Comparison of ENCODE assay signal across 12 cellular contexts in the genomic region with DNA sequence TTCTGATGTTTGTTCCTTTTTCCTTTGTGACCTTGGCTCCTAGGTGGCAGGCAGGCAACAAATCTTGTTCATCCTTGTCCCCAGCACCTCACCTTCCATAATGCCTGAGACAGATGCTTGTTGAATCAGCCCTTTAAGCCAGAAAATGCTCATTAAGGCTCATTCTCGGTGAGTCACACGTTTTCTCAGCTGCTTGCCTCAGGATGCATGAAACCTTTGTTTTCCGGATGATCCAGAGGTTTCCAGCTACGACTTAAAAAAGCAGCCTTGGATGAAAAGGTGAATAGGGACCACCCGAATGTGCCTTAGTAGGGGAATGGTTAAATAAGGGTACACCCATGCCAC. TPM values are rescaled to one million over a fixed set of nuclear protein-coding genes. Genes with fewer than 3 reads are reported as not detected.
DNase-seq lines count a peak whose midpoint lies in the region; ATAC-seq, FAIRE-seq and TF ChIP-seq lines count a peak whose summit lies in the region.
"Had no signal": no experiment of that assay in that cellular context is flagged by ENCODE, and none has a peak within 500 bp of the region (broad histone marks: within the 10 kb centered on the region; RNA-seq: fewer than 3 reads in every experiment).

No MANE protein-coding gene starts in this region.

- TF ChIP-seq POLR2A in body of pancreas (IDR thresholded peaks at IDR 0.05), result no peak

- DNase-seq in AG20443 (ENCODE audit: low spot score) (peak; percentile 46), HTR-8/SVneo (ENCODE audit: insufficient read length, low spot score) (peak; percentile 24), cerebellar cortex (ENCODE audit: low spot score) (peak; percentile 69), mesendoderm (peak; percentile 73), pancreas (no peak), body of pancreas (no peak)
- no peak for DNase-seq in activated CD8-positive, alpha-beta T cell treated with anti-CD3 and anti-CD28 coated beads, Interleukin-2, amount 10 ng/mL, durations not matched to agents 7 days and 5 days
- DNase-seq: AML-193; NK-92 treated with Interleukin-12 subunit alpha and Interleukin-12 subunit beta, amount 100 ng/mL, for 24 hours; small intestine had no signal

- H3K36me3 Mint-ChIP-seq in activated CD8-positive, alpha-beta T cell treated with anti-CD3 and anti-CD28 coated beads, Interleukin-2, amount 10 ng/mL, durations not matched to agents 7 days and 5 days (ENCODE audit: low read depth), result peaks cover 31% of the 10 kb centered on the region

- H3K18ac ChIP-seq in mesendoderm (ENCODE audit: low read length), result no peak overlapping the region

- H3K56ac ChIP-seq in mesendoderm (ENCODE audit: low read length), result peak overlapping the region; percentile 73

- H3K4me2 ChIP-seq in mesendoderm (ENCODE audit: low read length), result no peak overlapping the region

- POLR2A ChIA-PET in activated CD8-positive, alpha-beta T cell treated with anti-CD3 and anti-CD28 coated beads, Interleukin-2, amount 10 ng/mL, durations not matched to agents 7 days and 5 days (lab: Charles Lee), result no interaction called here

- no peak overlapping the region for H4K8ac ChIP-seq in mesendoderm (ENCODE audit: low read depth, low read length)

- H3K9me3 ChIP-seq in pancreas, result no peaks in the 10 kb centered on the region
- H3K9me3 ChIP-seq in body of pancreas, result no peaks in the 10 kb centered on the region

- H3K27me3 ChIP-seq in mesendoderm (ENCODE audit: insufficient read depth, low read length, poor library complexity) (no peaks in the 10 kb centered on the region), pancreas (no peaks in the 10 kb centered on the region), body of pancreas (no peaks in the 10 kb centered on the region)

- H2AK5ac ChIP-seq in mesendoderm (ENCODE audit: low read length), result no peak overlapping the region

- CTCF ChIA-PET in activated CD8-positive, alpha-beta T cell treated with anti-CD3 and anti-CD28 coated beads, Interleukin-2, amount 10 ng/mL, durations not matched to agents 7 days and 5 days (lab: Charles Lee), result no interaction called here

- H3K4me1 ChIP-seq in mesendoderm (ENCODE audit: control insufficient read depth, low read depth, low read length) (peaks cover 5% of the 10 kb centered on the region), pancreas (peaks cover 6 to 22% (median 18%) of the 10 kb centered on the region in 3 donors), body of pancreas (peaks cover 16% of the 10 kb centered on the region)

- H3K27ac ChIP-seq in mesendoderm (ENCODE audit: low read depth, low read length) (peak overlapping the region; percentile 43), pancreas (no peak overlapping the region), body of pancreas (no peak overlapping the region)

- no peak overlapping the region for H2BK5ac ChIP-seq in mesendoderm (ENCODE audit: low read length)

- H3K27ac Mint-ChIP-seq in activated CD8-positive, alpha-beta T cell treated with anti-CD3 and anti-CD28 coated beads, Interleukin-2, amount 10 ng/mL, durations not matched to agents 7 days and 5 days, result no peak overlapping the region
- H3K27ac Mint-ChIP-seq: T-helper 2 cell treated with Interferon-gamma antibody and Interleukin-4, amounts not matched to agents 5 μg/mL and 100 μg/mL, for 36 hours had no signal

- no peak overlapping the region for H3K23ac ChIP-seq in mesendoderm (ENCODE audit: low read length)

- H3K79me2 ChIP-seq in mesendoderm (ENCODE audit: control insufficient read depth, insufficient read depth, low read length), result no peaks in the 10 kb centered on the region

- H3K36me3 ChIP-seq in mesendoderm (ENCODE audit: control insufficient read depth, insufficient read depth, low read length) (peaks cover 3% of the 10 kb centered on the region), pancreas (peaks cover 0 to 25% (median 19%) of the 10 kb centered on the region in 3 donors), body of pancreas (replicated peaks in 1 of 2; ENCODE audit: insufficient read depth in 1 of 2, low read depth in 2 of 2) (peaks cover 10 to 13% of the 10 kb centered on the region in 2 donors)

- H4K5ac ChIP-seq in mesendoderm (ENCODE audit: low read length), result no peak overlapping the region

- ATAC-seq in HG02885 (IDR thresholded peaks at IDR 0.05; ENCODE audit: poor library complexity, unreplicated experiment) (no peak), pancreas (no peak), body of pancreas (no peak)
- no peak for ATAC-seq in activated CD8-positive, alpha-beta T cell treated with anti-CD3 and anti-CD28 coated beads, Interleukin-2, amount 10 ng/mL, durations not matched to agents 7 days and 5 days

- H3K9ac ChIP-seq in mesendoderm (ENCODE audit: low read length), result no peak overlapping the region

- H3K4ac ChIP-seq in mesendoderm (ENCODE audit: low read depth, low read length), result no peak overlapping the region

- H2BK120ac ChIP-seq in mesendoderm (ENCODE audit: low read depth, low read length), result no peak overlapping the region

- H3K79me1 ChIP-seq in mesendoderm (ENCODE audit: low read length), result no peaks in the 10 kb centered on the region

- H3K27me3 Mint-ChIP-seq in activated CD8-positive, alpha-beta T cell treated with anti-CD3 and anti-CD28 coated beads, Interleukin-2, amount 10 ng/mL, durations not matched to agents 7 days and 5 days (ENCODE audit: low read depth), result peaks cover 4% of the 10 kb centered on the region

- H3K4me3 ChIP-seq in mesendoderm (ENCODE audit: low read length) (no peak overlapping the region), pancreas (no peak overlapping the region), body of pancreas (no peak overlapping the region)

- intact Hi-C loops in pancreas (cut with DNase I) (no loop called here), body of pancreas (cut with DNase I) (no loop called here)

- WGBS in mesendoderm (ENCODE audit: extremely low coverage, insufficient coverage, low lambda C conversion rate), result no CpG with 5 or more reads among the region's 5 CpGs
- 73 to 74% methylated on average over 5 of the region's 5 CpGs for WGBS in pancreas, 2 donors
- 68 to 69% methylated on average over 5 of the region's 5 CpGs for WGBS in body of pancreas, 2 donors

- peaks cover 38% of the 10 kb centered on the region for H3K4me1 Mint-ChIP-seq in activated CD8-positive, alpha-beta T cell treated with anti-CD3 and anti-CD28 coated beads, Interleukin-2, amount 10 ng/mL, durations not matched to agents 7 days and 5 days (ENCODE audit: low read depth)

- no peak overlapping the region for H2BK15ac ChIP-seq in mesendoderm (replicated peaks; ENCODE audit: low read depth)

- TF ChIP-seq CTCF in pancreas (IDR thresholded peaks at IDR 0.05) (no peak), body of pancreas (IDR thresholded peaks at IDR 0.05) (no peak)

- FAIRE-seq in HTR-8/SVneo (lab: Jason Lieb, UNC) (no peak), pancreas (lab: Jason Lieb, UNC) (no peak)
- FAIRE-seq: small intestine had no signal

- no peaks in the 10 kb centered on the region for H3K9me3 Mint-ChIP-seq in activated CD8-positive, alpha-beta T cell treated with anti-CD3 and anti-CD28 coated beads, Interleukin-2, amount 10 ng/mL, durations not matched to agents 7 days and 5 days (ENCODE audit: insufficient read depth)
- H3K9me3 Mint-ChIP-seq: T-helper 2 cell treated with Interferon-gamma antibody and Interleukin-4, amounts not matched to agents 5 μg/mL and 100 μg/mL, for 36 hours had no signal

- no peak overlapping the region for H3K4me3 Mint-ChIP-seq in activated CD8-positive, alpha-beta T cell treated with anti-CD3 and anti-CD28 coated beads, Interleukin-2, amount 10 ng/mL, durations not matched to agents 7 days and 5 days
- H3K4me3 Mint-ChIP-seq: T-helper 2 cell treated with Interferon-gamma antibody and Interleukin-4, amounts not matched to agents 5 μg/mL and 100 μg/mL, for 36 hours had no signal

RNA-seq across cellular contexts. Expression of a gene that starts 4.6 kb away (rescaled TPM):
- 37.2 TPM for polyA plus RNA-seq in mesendoderm (2013, experiment 1 of 2)
- 39.3 TPM for polyA plus RNA-seq in mesendoderm (2013, experiment 2 of 2)
- total RNA-seq in pancreas (10 to 100 TPM; 44.0 to 64.1 (median 52.6) TPM), body of pancreas (10 to 100 TPM; 56.8 to 61.0 TPM)
- 10 to 100 TPM; 33.2 to 38.0 TPM for polyA plus RNA-seq in pancreas
- total RNA-seq in activated CD8-positive, alpha-beta T cell treated with anti-CD3 and anti-CD28 coated beads, Interleukin-2, amount 10 ng/mL, durations not matched to agents 7 days and 5 days, result 10 to 100 TPM; 42.7 to 51.4 TPM

RNA-seq across cellular contexts. Expression of a gene that starts 35.9 kb away (rescaled TPM):
- 137 TPM for polyA plus RNA-seq in mesendoderm (2013, experiment 1 of 2)
- 141 TPM for polyA plus RNA-seq in mesendoderm (2013, experiment 2 of 2)
- total RNA-seq in pancreas (10 to 100 TPM in 2 of 6 donors, 1 to 10 TPM in 4; 4.6 to 19.5 (median 7.6) TPM), body of pancreas (10 to 100 TPM in 1 of 2 donors, 1 to 10 TPM in 1; 1.3 to 13.5 TPM)
- polyA plus RNA-seq in pancreas, result 10 to 100 TPM in 1 of 2 donors, 1 to 10 TPM in 1; 9.4 to 16.2 TPM
- not detected for total RNA-seq in activated CD8-positive, alpha-beta T cell treated with anti-CD3 and anti-CD28 coated beads, Interleukin-2, amount 10 ng/mL, durations not matched to agents 7 days and 5 days

RNA-seq across cellular contexts. Expression of a gene that starts 37.5 kb away (rescaled TPM):
- 114 TPM for polyA plus RNA-seq in mesendoderm (2013, experiment 1 of 2)
- polyA plus RNA-seq in mesendoderm (2013, experiment 2 of 2), result 122 TPM
- total RNA-seq in pancreas, result 10 to 100 TPM; 37.5 to 50.7 (median 44.7) TPM
- polyA plus RNA-seq in pancreas, result 10 to 100 TPM; 28.5 to 50.8 TPM
- total RNA-seq in activated CD8-positive, alpha-beta T cell treated with anti-CD3 and anti-CD28 coated beads, Interleukin-2, amount 10 ng/mL, durations not matched to agents 7 days and 5 days, result 100 to 1,000 TPM in 1 of 2 experiments, 10 to 100 TPM in 1; 90.4 to 101 TPM
- total RNA-seq in body of pancreas, result 10 to 100 TPM; 38.9 to 59.4 TPM

Comparison
In these comparisons a context has a peak if more than half of its experiments do, and no peak if none do; other contexts are left out.
1. DNase-seq: peak in AG20443 (single experiment), HTR-8/SVneo (single experiment), cerebellar cortex (single experiment) and mesendoderm (single experiment); none in pancreas (0 of 6), activated CD8-positive, alpha-beta T cell treated with anti-CD3 and anti-CD28 coated beads, Interleukin-2, amount 10 ng/mL, durations not matched to agents 7 days and 5 days (single experiment) and body of pancreas (0 of 4).